Comparison of ENCODE assay signal across 8 cellular contexts in genomic region chr4:4386736-4387392, GRCh38. TPM values are rescaled to one million over a fixed set of nuclear protein-coding genes. Genes with fewer than 3 reads are reported as not detected.
DNase-seq lines count a peak whose midpoint lies in the region; ATAC-seq and TF ChIP-seq lines count a peak whose summit lies in the region.

TSS of gene NSG1 (plus strand) at chr4:4387102. CDS start at chr4:4387630, 528 bp downstream.

- no peak within 1 kb of the TSS for H3K27ac ChIP-seq in Panc1 (ENCODE audit: low read length)

- intact Hi-C loops in Panc1 (cut with micrococcal nuclease; ENCODE audit: unreplicated experiment): no loop called here

- H3K36me3 ChIP-seq in GM06990 (ENCODE audit: control insufficient read depth, insufficient read depth, low read length): no peaks in the 10 kb centered on the region
- H3K36me3 ChIP-seq in Panc1 (ENCODE audit: control insufficient read depth, insufficient read depth, low read length): no peaks in the 10 kb centered on the region

- CTCF ChIA-PET in Panc1 (lab: Charles Lee): interaction anchor here (0.5 kb wide), 1 partner anchor 10 kb away, joined by 5 read pairs; no protein-coding TSS in a partner anchor

- in situ Hi-C loops in Panc1 (cut with HindIII; ENCODE audit: low pct_unique_long_range_greater_than_20kb, low sequenced_read_pairs): no loop called here
- in situ Hi-C loops in astrocyte of the cerebellum (cut with HindIII; ENCODE audit: low sequenced_read_pairs): no loop called here

- no peaks in the 10 kb centered on the region; the same call in 1 of the 2 replicates for H3K4me1 ChIP-seq in Panc1 (ENCODE audit: control insufficient read depth, insufficient read depth, low read length)

- TF ChIP-seq CTCF in GM06990 (IDR thresholded peaks at IDR 0.05; ENCODE audit: insufficient read depth, low read length, poor library complexity, severe bottlenecking) (no peak), Panc1 (IDR thresholded peaks at IDR 0.05) (no peak), astrocyte of the cerebellum (IDR thresholded peaks at IDR 0.05; ENCODE audit: low read depth, low read length, missing control alignments) (no peak)

- H3K27me3 ChIP-seq in GM06990 (replicated peaks; ENCODE audit: control insufficient read depth, insufficient read depth, low read length) (no peaks in the 10 kb centered on the region; the same call in 1 of the 2 replicates), Panc1 (ENCODE audit: control insufficient read depth, insufficient read depth, low read length) (peaks cover 2% of the 10 kb centered on the region; the same call in 1 of the 2 replicates)

- H3K4me3 ChIP-seq in GM06990 (replicated peaks; ENCODE audit: low read depth, low read length): peak within 1 kb of the TSS; percentile 63
- peak within 1 kb of the TSS; percentile 29 to 36; a peak in 3 of 4 replicates for H3K4me3 ChIP-seq in Panc1 (ENCODE audit: low read depth in 2 of 2, low read length in 2 of 2)
- peak within 1 kb of the TSS; percentile 39 for H3K4me3 ChIP-seq in astrocyte of the cerebellum (ENCODE audit: low read depth, low read length)

- BruUV-seq in Panc1 (replicated peaks; lab: Mats Ljungman, UMichigan): no TSS peak

- DNase-seq in GM06990 (ENCODE audit: extremely low read depth, insufficient read length) (no peak), Panc1 (ENCODE audit: low read depth, low spot score) (no peak), astrocyte of the cerebellum (ENCODE audit: low read depth) (no peak), iPS-NIHi11 (ENCODE audit: low spot score) (peak; percentile 73), pons (ENCODE audit: low spot score) (no peak)
- peak; percentile 32 to 50 for DNase-seq in stimulated activated CD4-positive, alpha-beta T cell treated with anti-CD3 and anti-CD28 coated beads, Interleukin-2, amount 100 ng/mL, for 24 hours

- POLR2A ChIA-PET in Panc1 (lab: Charles Lee): interaction anchor here (1.1 kb wide), 1 partner anchor 9 kb away, joined by 3 read pairs; no protein-coding TSS in a partner anchor

- no peaks in the 10 kb centered on the region for H3K9me3 ChIP-seq in Panc1 (ENCODE audit: control insufficient read depth, insufficient read depth, low read depth, low read length)

- ATAC-seq in Panc1: peak; percentile 54
- no peak for ATAC-seq in GM18502 (IDR thresholded peaks at IDR 0.05; ENCODE audit: poor library complexity, unreplicated experiment)
- no peak for ATAC-seq in HG02759 (IDR thresholded peaks at IDR 0.05; ENCODE audit: unreplicated experiment)

RNA-seq across cellular contexts. Expression of gene NSG1, which starts in this region (rescaled TPM):
- total RNA-seq in Panc1 (2021; ENCODE audit: unreplicated experiment): not detected
- 0.64 TPM for polyA plus RNA-seq in Panc1 (2012; ENCODE audit: insufficient read length)

Comparison
In these comparisons a context has a peak if more than half of its experiments do, and no peak if none do; other contexts are left out.
1. Peak in ATAC-seq and H3K4me3 ChIP-seq in Panc1; RNA of the gene not detected or under 1 TPM.
2. DNase-seq: peak in iPS-NIHi11 (single experiment) and stimulated activated CD4-positive, alpha-beta T cell treated with anti-CD3 and anti-CD28 coated beads, Interleukin-2, amount 100 ng/mL, for 24 hours (2 of 2); none in GM06990 (single experiment), Panc1 (single experiment), astrocyte of the cerebellum (single experiment) and pons (single experiment).
3. Peak in every context shown above with its lines, with median percentiles within 50 percentile points of each other: H3K4me3 ChIP-seq.